ENCODE assay signal across 9 cellular contexts in genomic region chr1:197924516-197925123, GRCh38. TPM values are rescaled to one million over a fixed set of nuclear protein-coding genes. Genes with fewer than 3 reads are reported as not detected.
A peak's percentile ranks its signal among the peaks of the same experiment; 100 is the strongest.
DNase-seq lines count a peak whose midpoint lies in the region; ATAC-seq and TF ChIP-seq lines count a peak whose summit lies in the region.
"Had no signal": no experiment of that assay in that cellular context is flagged by ENCODE, and none has a peak within 500 bp of the region (broad histone marks: within the 10 kb centered on the region; RNA-seq: fewer than 3 reads in every experiment).

No MANE protein-coding gene starts in this region.

- H3K9ac ChIP-seq in OCI-LY1 (ENCODE audit: low read length): no peak overlapping the region

- H3K4me1 ChIP-seq in OCI-LY1 (ENCODE audit: insufficient read depth, low read length, severe bottlenecking): peaks cover 8% of the 10 kb centered on the region
- peaks cover 5% of the 10 kb centered on the region for H3K4me1 ChIP-seq in effector memory CD4-positive, alpha-beta T cell (ENCODE audit: control insufficient read depth, insufficient read depth, low read length, poor library complexity, severe bottlenecking)

- H3K27me3 Mint-ChIP-seq in naive B cell: peaks cover 74 to 86% (median 84%) of the 10 kb centered on the region in 3 donors

- H3K27me3 ChIP-seq in OCI-LY1 (ENCODE audit: insufficient read depth, low read length): no peaks in the 10 kb centered on the region
- H3K27me3 ChIP-seq in effector memory CD4-positive, alpha-beta T cell (replicated peaks; ENCODE audit: control insufficient read depth, insufficient read depth, low read length, poor library complexity, severe bottlenecking): peaks cover 43% of the 10 kb centered on the region

- no peaks in the 10 kb centered on the region for H4K20me1 ChIP-seq in OCI-LY1 (ENCODE audit: insufficient read depth, low read length)

- no peaks in the 10 kb centered on the region for H3K9me2 ChIP-seq in OCI-LY1 (ENCODE audit: low read depth, low read length)

- H2AFZ ChIP-seq in OCI-LY1 (ENCODE audit: low read length): no peak overlapping the region

- peak; percentile 88 for TF ChIP-seq CTCF in OCI-LY1 (IDR thresholded peaks at IDR 0.05; ENCODE audit: low read length)

- no peaks in the 10 kb centered on the region for H3K9me3 ChIP-seq in OCI-LY1 (ENCODE audit: low read length)
- no peaks in the 10 kb centered on the region for H3K9me3 ChIP-seq in effector memory CD4-positive, alpha-beta T cell (ENCODE audit: control insufficient read depth, low read length)

- H3K4me2 ChIP-seq in OCI-LY1 (ENCODE audit: low read length): no peak overlapping the region

- H3K36me3 ChIP-seq in OCI-LY1 (ENCODE audit: insufficient read depth, low read length): no peaks in the 10 kb centered on the region
- no peaks in the 10 kb centered on the region for H3K36me3 ChIP-seq in effector memory CD4-positive, alpha-beta T cell (ENCODE audit: control insufficient read depth, insufficient read depth, low read length)

- no peak overlapping the region for H3K27ac Mint-ChIP-seq in naive B cell
- H3K27ac Mint-ChIP-seq: activated naive CD8-positive, alpha-beta T cell had no signal

- H3K79me2 ChIP-seq in OCI-LY1 (ENCODE audit: insufficient read depth, low read length): no peaks in the 10 kb centered on the region

- H3K9me3 Mint-ChIP-seq in naive B cell: peaks cover 0 to 3% (median 0%) of the 10 kb centered on the region in 7 donors

- H3K4me1 Mint-ChIP-seq in naive B cell: peaks cover 17 to 27% (median 26%) of the 10 kb centered on the region in 3 donors

- H3K36me3 Mint-ChIP-seq in naive B cell: no peaks in the 10 kb centered on the region
- H3K36me3 Mint-ChIP-seq: activated naive CD8-positive, alpha-beta T cell had no signal

- DNase-seq in EL: peak; percentile 72
- peak; percentile 36 for DNase-seq in dedifferentiated amniotic fluid mesenchymal stem cell (ENCODE audit: extremely low spot score)
- no peak for DNase-seq in naive B cell
- DNase-seq in NCI-H2029 treated with DMSO at 0.1 percent for 48 hours (lab: John Stamatoyannopoulos, UW): no peak
- DNase-seq in effector memory CD4-positive, alpha-beta T cell: no peak

- no peak overlapping the region for H3K27ac ChIP-seq in OCI-LY1 (ENCODE audit: low read depth, low read length, poor library complexity, severe bottlenecking)
- no peak overlapping the region for H3K27ac ChIP-seq in effector memory CD4-positive, alpha-beta T cell (ENCODE audit: insufficient read depth, low read length, poor library complexity, severe bottlenecking)

- ATAC-seq in GM19463 (IDR thresholded peaks at IDR 0.05; ENCODE audit: unreplicated experiment) (peak; percentile 76), HG03558 (IDR thresholded peaks at IDR 0.05; ENCODE audit: extremely low read depth, unreplicated experiment) (peak; percentile 81), naive B cell (ENCODE audit: low read depth in 2 of 2) (peak; percentile 67 to 71)

- H3K4me3 ChIP-seq in OCI-LY1 (ENCODE audit: low read depth, low read length, poor library complexity, severe bottlenecking): no peak overlapping the region
- no peak overlapping the region for H3K4me3 ChIP-seq in effector memory CD4-positive, alpha-beta T cell (ENCODE audit: insufficient read depth, low read depth, low read length, poor library complexity, severe bottlenecking)

- H3F3A ChIP-seq in OCI-LY1 (ENCODE audit: insufficient read depth, low read length): no peaks in the 10 kb centered on the region

- no peak overlapping the region for H3K4me3 Mint-ChIP-seq in naive B cell
- H3K4me3 Mint-ChIP-seq: activated naive CD8-positive, alpha-beta T cell had no signal

RNA-seq across cellular contexts. Expression of gene LHX9, which starts 7.4 kb away (rescaled TPM):
- polyA plus RNA-seq in naive B cell (ENCODE audit: low read depth in 6 of 6): not detected

RNA-seq across cellular contexts. Expression of gene C1orf53, which starts 22.2 kb away (rescaled TPM):
- not detected for polyA plus RNA-seq in naive B cell (ENCODE audit: low read depth in 6 of 6)

Comparison
In these comparisons a context has a peak if more than half of its experiments do, and no peak if none do; other contexts are left out.
1. DNase-seq: peak in EL (single experiment) and dedifferentiated amniotic fluid mesenchymal stem cell (single experiment); none in naive B cell (single experiment), NCI-H2029 treated with DMSO at 0.1 percent for 48 hours (single experiment) and effector memory CD4-positive, alpha-beta T cell (0 of 3).
2. Peak in every context shown above with its lines, with median percentiles within 50 percentile points of each other: ATAC-seq.